ENCODE assay signal across 19 cellular contexts in the genomic region with DNA sequence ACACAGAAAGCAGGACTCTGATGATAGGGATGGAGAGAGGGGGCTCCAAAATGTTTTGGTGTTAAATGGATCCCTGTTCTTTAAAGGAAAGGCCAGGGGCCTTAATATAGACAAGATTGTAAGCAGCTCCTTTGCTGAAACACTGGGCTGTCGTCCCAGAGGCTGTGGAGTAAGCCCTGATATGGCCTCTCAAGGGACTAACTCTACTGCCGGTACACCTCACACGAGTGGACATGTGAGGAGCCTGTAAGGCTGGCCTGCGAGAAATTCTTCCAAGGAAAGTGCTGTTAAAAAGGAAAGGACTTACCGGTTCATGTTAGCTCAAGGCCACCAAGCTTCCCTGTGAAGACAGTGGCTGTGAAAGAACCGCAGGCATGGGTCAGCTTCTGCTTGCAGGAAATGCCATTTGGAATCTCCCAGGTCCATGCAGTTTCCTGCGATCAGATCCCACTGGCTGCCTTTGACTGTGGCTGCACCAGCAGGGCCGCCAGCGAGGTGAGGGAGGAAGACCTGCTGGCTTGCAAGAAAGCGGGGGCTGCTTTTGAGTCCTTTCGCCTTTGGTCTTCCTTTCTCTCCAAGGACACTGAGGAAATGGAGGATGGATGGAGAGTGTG.
DNase-seq lines count a peak whose midpoint lies in the region; ATAC-seq, FAIRE-seq and TF ChIP-seq lines count a peak whose summit lies in the region.
"Had no signal": no experiment of that assay in that cellular context is flagged by ENCODE, and none has a peak within 500 bp of the region (broad histone marks: within the 10 kb centered on the region; RNA-seq: fewer than 3 reads in every experiment).

No MANE protein-coding gene starts in this region.

- no peak overlapping the region for H3K4me3 ChIP-seq in right lobe of liver
- H3K4me3 ChIP-seq in HepG2 (replicated peaks in 1 of 3; ENCODE audit: insufficient read depth in 1 of 3, low read depth in 2 of 3, low read length in 3 of 3) = no peak overlapping the region
- no peak overlapping the region for H3K4me3 ChIP-seq in MM.1S (ENCODE audit: low read length)
- H3K4me3 ChIP-seq in effector memory CD4-positive, alpha-beta T cell (ENCODE audit: insufficient read depth, low read depth, low read length, poor library complexity, severe bottlenecking) = no peak overlapping the region
- H3K4me3 ChIP-seq: Peyer's patch had no signal

- WGBS in right lobe of liver (ENCODE audit: insufficient coverage, low coverage, low lambda C conversion rate, missing lambda C conversion rate) = 57% methylated on average over 5 of the region's 11 CpGs
- WGBS in HepG2 (ENCODE audit: low lambda C conversion rate) = 29% methylated on average over 1 of the region's 11 CpGs

- peaks cover 2 to 36% of the 10 kb centered on the region in 2 donors for H3K36me3 Mint-ChIP-seq in stimulated activated naive B cell treated with anti-CD40 and anti-IgM and Interleukin-4, amounts not matched to agents 10 μg/mL and 1 μg/mL and 100 μg/mL, for 72 hours

- no TSS peak for BruUV-seq in HepG2 (replicated peaks; lab: Mats Ljungman, UMichigan)

- no peak for TF ChIP-seq RAD21 in HepG2 (CRISPR knock-in tag; IDR thresholded peaks at IDR 0.05)

- H3K79me2 ChIP-seq in HepG2 (ENCODE audit: insufficient read depth, low read length) (no peaks in the 10 kb centered on the region), MM.1S (ENCODE audit: low read length) (no peaks in the 10 kb centered on the region)

- DNase-seq in right lobe of liver (peak in 1 of 3 donors; percentile 40), HepG2 (ENCODE audit: low spot score) (no peak), dermis blood vessel endothelial cell (peak; percentile 50), lung microvascular endothelial cell (ENCODE audit: low read depth in 2 of 2) (peak; percentile 5 to 73), MM.1S (no peak)
- no peak for DNase-seq in stimulated activated naive B cell treated with anti-CD40 and anti-IgM and Interleukin-4, amounts not matched to agents 10 μg/mL and 1 μg/mL and 100 μg/mL, for 72 hours
- no peak for DNase-seq in effector memory CD4-positive, alpha-beta T cell
- DNase-seq: COR-L47, DMS153, EL, GOT3, KBM-7, NCI-H1436, NCI-H2029 treated with DMSO at 0.1 percent for 48 hours, NCI-H524 treated with DMSO at 0.1 percent for 48 hours, Peyer's patch, SHP77 had no signal

- H3K4me1 ChIP-seq in right lobe of liver (no peaks in the 10 kb centered on the region), HepG2 (ENCODE audit: insufficient read depth, low read length) (no peaks in the 10 kb centered on the region), MM.1S (ENCODE audit: low read length) (no peaks in the 10 kb centered on the region)
- peaks cover 7% of the 10 kb centered on the region for H3K4me1 ChIP-seq in effector memory CD4-positive, alpha-beta T cell (ENCODE audit: control insufficient read depth, insufficient read depth, low read length, poor library complexity, severe bottlenecking)

- no peak overlapping the region for H3K27ac ChIP-seq in right lobe of liver
- H3K27ac ChIP-seq in HepG2 (ENCODE audit: extremely low read length, insufficient read depth, low read length) = no peak overlapping the region
- no peak overlapping the region for H3K27ac ChIP-seq in MM.1S (ENCODE audit: low read length)
- no peak overlapping the region for H3K27ac ChIP-seq in effector memory CD4-positive, alpha-beta T cell (ENCODE audit: insufficient read depth, low read length, poor library complexity, severe bottlenecking)

- in situ Hi-C loops in HepG2 (cut with HindIII; ENCODE audit: extremely low pct_ligation_motif_present, low pct_unique_long_range_greater_than_20kb) = no loop called here

- H2AFZ ChIP-seq in HepG2 (ENCODE audit: low read length) = no peak overlapping the region
- no peak overlapping the region for H2AFZ ChIP-seq in MM.1S (ENCODE audit: low read length)

- peak overlapping the region in 1 of 2 donors; percentile 56 for H3K4me3 Mint-ChIP-seq in stimulated activated naive B cell treated with anti-CD40 and anti-IgM and Interleukin-4, amounts not matched to agents 10 μg/mL and 1 μg/mL and 100 μg/mL, for 72 hours
- H3K4me3 Mint-ChIP-seq: CD14-positive monocyte had no signal

- CTCF ChIA-PET in HepG2 (lab: Yijun Ruan, JAX; ENCODE audit: low intra/inter-chr PET ratio, low total read pairs) = no interaction called here

- TF ChIP-seq EP300 in HepG2 (IDR thresholded peaks at IDR 0.05; ENCODE audit: low read depth in 2 of 2, low read length in 2 of 2) = no peak
- no peak for TF ChIP-seq EP300 in HepG2 (CRISPR knock-in tag; IDR thresholded peaks at IDR 0.05; ENCODE audit: borderline replicate concordance)

- no peaks in the 10 kb centered on the region for H3K9me3 Mint-ChIP-seq in stimulated activated naive B cell treated with anti-CD40 and anti-IgM and Interleukin-4, amounts not matched to agents 10 μg/mL and 1 μg/mL and 100 μg/mL, for 72 hours

- no peak for FAIRE-seq in HepG2 (lab: Jason Lieb, UNC)

- H3K4me1 Mint-ChIP-seq in stimulated activated naive B cell treated with anti-CD40 and anti-IgM and Interleukin-4, amounts not matched to agents 10 μg/mL and 1 μg/mL and 100 μg/mL, for 72 hours = peaks cover 48 to 64% of the 10 kb centered on the region in 2 donors

- H3K9ac ChIP-seq in HepG2 (ENCODE audit: insufficient read depth, low read depth, low read length) (no peak overlapping the region), MM.1S (ENCODE audit: low read length) (no peak overlapping the region)

- H3K27ac Mint-ChIP-seq in stimulated activated naive B cell treated with anti-CD40 and anti-IgM and Interleukin-4, amounts not matched to agents 10 μg/mL and 1 μg/mL and 100 μg/mL, for 72 hours = peak overlapping the region; percentile 31

- TF ChIP-seq POLR2A in right lobe of liver (IDR thresholded peaks at IDR 0.05) (no peak), HepG2 (IDR thresholded peaks at IDR 0.05; ENCODE audit: insufficient read depth in 1 of 2, low read depth in 2 of 2, low read length in 2 of 2) (no peak)

- H3K9me3 ChIP-seq in right lobe of liver (no peaks in the 10 kb centered on the region), HepG2 (ENCODE audit: low read length) (no peaks in the 10 kb centered on the region), MM.1S (replicated peaks; ENCODE audit: insufficient read depth, low read length) (no peaks in the 10 kb centered on the region)
- H3K9me3 ChIP-seq in effector memory CD4-positive, alpha-beta T cell (ENCODE audit: control insufficient read depth, low read length) = no peaks in the 10 kb centered on the region
- H3K9me3 ChIP-seq: Peyer's patch had no signal

- H3F3A ChIP-seq in MM.1S (ENCODE audit: insufficient read depth, low read length) = no peaks in the 10 kb centered on the region

- ATAC-seq in right lobe of liver = peak; percentile 21 to 51 (median 29)
- no peak for ATAC-seq in HepG2
- no peak for ATAC-seq in stimulated activated naive B cell treated with anti-CD40 and anti-IgM and Interleukin-4, amounts not matched to agents 10 μg/mL and 1 μg/mL and 100 μg/mL, for 72 hours (replicated peaks)
- no peak for ATAC-seq in GM21390 (IDR thresholded peaks at IDR 0.05; ENCODE audit: unreplicated experiment)

- H3K36me3 ChIP-seq in right lobe of liver = no peaks in the 10 kb centered on the region
- no peaks in the 10 kb centered on the region for H3K36me3 ChIP-seq in HepG2 (replicated peaks in 1 of 2; ENCODE audit: control insufficient read depth in 1 of 2, insufficient read depth in 2 of 2, low read length in 2 of 2)
- H3K36me3 ChIP-seq in MM.1S (replicated peaks; ENCODE audit: insufficient read depth, low read length) = no peaks in the 10 kb centered on the region
- peaks cover 15% of the 10 kb centered on the region for H3K36me3 ChIP-seq in effector memory CD4-positive, alpha-beta T cell (ENCODE audit: control insufficient read depth, insufficient read depth, low read length)

- intact Hi-C loops in right lobe of liver (cut with DNase I) = no loop called here
- intact Hi-C loops in HepG2 (cut with micrococcal nuclease; ENCODE audit: unreplicated experiment) = no loop called here

- H3K4me2 ChIP-seq in HepG2 (ENCODE audit: low read depth, low read length) (no peak overlapping the region), MM.1S (ENCODE audit: low read depth, low read length) (no peak overlapping the region)

- no peak for TF ChIP-seq CTCF in right lobe of liver (IDR thresholded peaks at IDR 0.05)
- TF ChIP-seq CTCF in HepG2 (CRISPR knock-in tag; IDR thresholded peaks at IDR 0.05) = no peak
- TF ChIP-seq CTCF in MM.1S (IDR thresholded peaks at IDR 0.05; ENCODE audit: low read length) = no peak

- no peaks in the 10 kb centered on the region for H3K27me3 Mint-ChIP-seq in stimulated activated naive B cell treated with anti-CD40 and anti-IgM and Interleukin-4, amounts not matched to agents 10 μg/mL and 1 μg/mL and 100 μg/mL, for 72 hours

- H4K20me1 ChIP-seq in HepG2 (ENCODE audit: insufficient read depth, low read length) = no peaks in the 10 kb centered on the region
- no peaks in the 10 kb centered on the region for H4K20me1 ChIP-seq in MM.1S (ENCODE audit: insufficient read depth, low read length)

- no peaks in the 10 kb centered on the region for H3K9me2 ChIP-seq in MM.1S (replicated peaks; ENCODE audit: insufficient read depth, low read length)

- POLR2A ChIA-PET in HepG2 (lab: Yijun Ruan, JAX) = no interaction called here

- no peaks in the 10 kb centered on the region for H3K27me3 ChIP-seq in right lobe of liver
- peaks cover 0 to 4% of the 10 kb centered on the region in 2 experiments; a peak in 1 of 5 replicates for H3K27me3 ChIP-seq in HepG2 (ENCODE audit: control insufficient read depth in 1 of 2, insufficient read depth in 2 of 2, low read length in 2 of 2)
- H3K27me3 ChIP-seq in MM.1S (replicated peaks; ENCODE audit: insufficient read depth, low read length) = no peaks in the 10 kb centered on the region
- no peaks in the 10 kb centered on the region for H3K27me3 ChIP-seq in effector memory CD4-positive, alpha-beta T cell (replicated peaks; ENCODE audit: control insufficient read depth, insufficient read depth, low read length, poor library complexity, severe bottlenecking)
- H3K27me3 ChIP-seq: Peyer's patch had no signal

TF ChIP-seq in HepG2, 621 proteins besides CTCF, POLR2A, EP300 and RAD21 (continues in another document):
- TF ChIP-seq MED13 (CRISPR knock-in tag; IDR thresholded peaks at IDR 0.05) = no peak
- TF ChIP-seq, protein P1, sequence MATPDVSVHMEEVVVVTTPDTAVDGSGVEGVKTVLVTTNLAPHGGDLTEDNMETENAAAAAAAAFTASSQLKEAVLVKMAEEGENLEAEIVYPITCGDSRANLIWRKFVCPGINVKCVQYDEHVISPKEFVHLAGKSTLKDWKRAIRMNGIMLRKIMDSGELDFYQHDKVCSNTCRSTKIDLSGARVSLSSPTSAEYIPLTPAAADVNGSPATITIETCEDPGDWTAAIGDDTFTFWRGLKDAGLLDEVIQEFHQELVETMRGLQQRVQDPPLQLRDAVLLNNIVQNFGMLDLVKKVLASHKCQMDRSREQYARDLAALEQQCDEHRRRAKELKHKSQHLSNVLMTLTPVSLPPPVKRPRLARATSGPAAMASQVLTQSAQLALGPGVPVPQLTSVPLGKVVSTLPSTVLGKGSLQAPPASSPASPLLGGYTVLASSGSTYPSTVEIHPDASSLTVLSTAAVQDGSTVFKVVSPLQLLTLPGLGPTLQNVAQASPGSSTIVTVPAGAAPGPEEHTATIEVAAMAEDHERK (CRISPR knock-in tag; IDR thresholded peaks at IDR 0.05; ENCODE audit: low read depth) = no peak

Comparison
In these comparisons a context has a peak if more than half of its experiments do, and no peak if none do; other contexts are left out.
1. ATAC-seq: peak in right lobe of liver (4 of 4); none in HepG2 (single experiment), stimulated activated naive B cell treated with anti-CD40 and anti-IgM and Interleukin-4, amounts not matched to agents 10 μg/mL and 1 μg/mL and 100 μg/mL, for 72 hours (0 of 2) and GM21390 (single experiment).
2. DNase-seq: peak in dermis blood vessel endothelial cell (single experiment) and lung microvascular endothelial cell (2 of 2); none in HepG2 (single experiment), stimulated activated naive B cell treated with anti-CD40 and anti-IgM and Interleukin-4, amounts not matched to agents 10 μg/mL and 1 μg/mL and 100 μg/mL, for 72 hours (single experiment), MM.1S (single experiment) and effector memory CD4-positive, alpha-beta T cell (0 of 3).